ENCODE assay signal across 15 cellular contexts in genomic region chr13:24745861-24746617, GRCh38. TPM values are rescaled to one million over a fixed set of nuclear protein-coding genes. Genes with fewer than 3 reads are reported as not detected.
DNase-seq lines count a peak whose midpoint lies in the region; ATAC-seq and TF ChIP-seq lines count a peak whose summit lies in the region.
"Had no signal": no experiment of that assay in that cellular context is flagged by ENCODE, and none has a peak within 500 bp of the region (broad histone marks: within the 10 kb centered on the region; RNA-seq: fewer than 3 reads in every experiment).

No MANE protein-coding gene starts in this region.

- H3K27me3 ChIP-seq in smooth muscle cell (ENCODE audit: low read depth), result peaks cover 82% of the 10 kb centered on the region

- TF ChIP-seq CTCF in WTC11 (IDR thresholded peaks at IDR 0.05), result no peak
- no peak for TF ChIP-seq CTCF in smooth muscle cell (IDR thresholded peaks at IDR 0.05; ENCODE audit: borderline replicate concordance, insufficient read depth, poor library complexity, severe bottlenecking)

- H3K4me3 ChIP-seq in iPS-18c (ENCODE audit: insufficient read depth, low read depth, low read length) (peak overlapping the region; percentile 59; the same call in 1 of the 2 replicates), smooth muscle cell (peak overlapping the region; percentile 51)

- 7% methylated on average over 51 of the region's 70 CpGs for WGBS in smooth muscle cell (ENCODE audit: low lambda C conversion rate)

- no peaks in the 10 kb centered on the region for H3K36me3 ChIP-seq in smooth muscle cell (ENCODE audit: low read depth)

- H3K27ac ChIP-seq in smooth muscle cell (ENCODE audit: low read depth), result no peak overlapping the region

- H3F3A ChIP-seq in smooth muscle cell (ENCODE audit: low read depth), result no peaks in the 10 kb centered on the region

- no peak overlapping the region for H3K9ac ChIP-seq in smooth muscle cell (ENCODE audit: low read depth)

- peaks cover 13% of the 10 kb centered on the region for H3K4me1 ChIP-seq in smooth muscle cell (ENCODE audit: low read depth)
- H3K4me1 ChIP-seq: Caco-2 had no signal

- no peaks in the 10 kb centered on the region for H3K36me3 Mint-ChIP-seq in activated T-cell treated with anti-CD3 and anti-CD28 coated beads, Interleukin-2, amount 50 U/mL, for 72 hours (ENCODE audit: insufficient read depth in 2 of 2)
- no peaks in the 10 kb centered on the region for H3K36me3 Mint-ChIP-seq in activated T-cell treated with anti-CD3 and anti-CD28 coated beads, Interleukin-2, amount 50 U/mL, for 24 hours (ENCODE audit: low read depth)
- H3K36me3 Mint-ChIP-seq in WTC11, result no peaks in the 10 kb centered on the region
- H3K36me3 Mint-ChIP-seq: IgD-negative memory B cell had no signal

- H3K27me3 Mint-ChIP-seq in activated T-cell treated with anti-CD3 and anti-CD28 coated beads, Interleukin-2, amount 50 U/mL, for 72 hours (ENCODE audit: low read depth), result peaks cover 71% of the 10 kb centered on the region
- H3K27me3 Mint-ChIP-seq in activated T-cell treated with anti-CD3 and anti-CD28 coated beads, Interleukin-2, amount 50 U/mL, for 24 hours, result peaks cover 72% of the 10 kb centered on the region
- H3K27me3 Mint-ChIP-seq in WTC11 (ENCODE audit: low read depth), result peaks cover 85% of the 10 kb centered on the region

- peak overlapping the region; percentile 92 for H3K4me2 ChIP-seq in smooth muscle cell

- no peak for ATAC-seq in activated T-cell treated with anti-CD3 and anti-CD28 coated beads, Interleukin-2, amount 50 U/mL, for 72 hours (replicated peaks in 1 of 2)
- peak; percentile 16 for ATAC-seq in WTC11
- ATAC-seq: activated CD8-positive, alpha-beta T cell treated with anti-CD3 and anti-CD28 coated beads, Interleukin-2, amount 10 ng/mL, durations not matched to agents 7 days and 5 days had no signal

- POLR2A ChIA-PET in WTC11 (lab: Charles Lee), result no interaction called here

- H3K79me2 ChIP-seq in smooth muscle cell (ENCODE audit: low read depth), result no peaks in the 10 kb centered on the region

- H2AFZ ChIP-seq in smooth muscle cell (ENCODE audit: low read depth), result peak overlapping the region; percentile 37

- no peak for DNase-seq in activated T-cell treated with anti-CD3 and anti-CD28 coated beads, Interleukin-2, amount 50 U/mL, for 72 hours
- DNase-seq in activated T-cell treated with anti-CD3 and anti-CD28 coated beads, Interleukin-2, amount 50 U/mL, for 24 hours, result no peak
- DNase-seq in WTC11 (ENCODE audit: low spot score) (peak; percentile 32), smooth muscle cell (lab: John Stamatoyannopoulos, UW; ENCODE audit: unreplicated experiment) (no peak), DMS 273 treated with DMSO at 0.1 percent for 48 hours (lab: John Stamatoyannopoulos, UW) (no peak), SW 1271 (lab: John Stamatoyannopoulos, UW) (no peak), NCI-H510A treated with DMSO at 0.1 percent for 48 hours (lab: John Stamatoyannopoulos, UW) (no peak)
- DNase-seq: activated CD8-positive, alpha-beta T cell treated with anti-CD3 and anti-CD28 coated beads, Interleukin-2, amount 10 ng/mL, durations not matched to agents 7 days and 5 days; activated gamma-delta T cell treated with Interleukin-2 at 50 U/mL for 16 hours; Caco-2; NCI-H2227 treated with DMSO at 0.1 percent for 48 hours had no signal

- H3K4me1 Mint-ChIP-seq in activated T-cell treated with anti-CD3 and anti-CD28 coated beads, Interleukin-2, amount 50 U/mL, for 72 hours (ENCODE audit: low read depth), result peaks cover 6% of the 10 kb centered on the region
- peaks cover 18% of the 10 kb centered on the region for H3K4me1 Mint-ChIP-seq in activated T-cell treated with anti-CD3 and anti-CD28 coated beads, Interleukin-2, amount 50 U/mL, for 24 hours (ENCODE audit: low read depth)
- peaks cover 20% of the 10 kb centered on the region for H3K4me1 Mint-ChIP-seq in WTC11

- H3K9me3 Mint-ChIP-seq in activated T-cell treated with anti-CD3 and anti-CD28 coated beads, Interleukin-2, amount 50 U/mL, for 72 hours, result no peaks in the 10 kb centered on the region
- H3K9me3 Mint-ChIP-seq in activated T-cell treated with anti-CD3 and anti-CD28 coated beads, Interleukin-2, amount 50 U/mL, for 24 hours, result no peaks in the 10 kb centered on the region
- H3K9me3 Mint-ChIP-seq in WTC11, result no peaks in the 10 kb centered on the region
- H3K9me3 Mint-ChIP-seq: IgD-negative memory B cell had no signal

- H3K27ac Mint-ChIP-seq in activated T-cell treated with anti-CD3 and anti-CD28 coated beads, Interleukin-2, amount 50 U/mL, for 72 hours, result no peak overlapping the region
- no peak overlapping the region for H3K27ac Mint-ChIP-seq in activated T-cell treated with anti-CD3 and anti-CD28 coated beads, Interleukin-2, amount 50 U/mL, for 24 hours
- H3K27ac Mint-ChIP-seq in WTC11, result no peak overlapping the region
- H3K27ac Mint-ChIP-seq: activated CD8-positive, alpha-beta T cell treated with anti-CD3 and anti-CD28 coated beads, Interleukin-2, amount 10 ng/mL, durations not matched to agents 7 days and 5 days; IgD-negative memory B cell had no signal

- no peaks in the 10 kb centered on the region for H4K20me1 ChIP-seq in smooth muscle cell (ENCODE audit: low read depth)

- H3K4me3 Mint-ChIP-seq in activated T-cell treated with anti-CD3 and anti-CD28 coated beads, Interleukin-2, amount 50 U/mL, for 72 hours, result peak overlapping the region; percentile 82 to 88
- no peak overlapping the region for H3K4me3 Mint-ChIP-seq in activated T-cell treated with anti-CD3 and anti-CD28 coated beads, Interleukin-2, amount 50 U/mL, for 24 hours
- peak overlapping the region; percentile 74 for H3K4me3 Mint-ChIP-seq in WTC11

- CTCF ChIA-PET in WTC11 (lab: Charles Lee), result interaction anchor here (0.7 to 1.0 kb wide), 3 partner anchors 16 to 239 kb away, joined by 3 to 7 read pairs (median 3); no protein-coding TSS in a partner anchor

- peaks cover 2% of the 10 kb centered on the region for H3K9me3 ChIP-seq in iPS-18c (ENCODE audit: control insufficient read depth, insufficient read depth, low read length)
- no peaks in the 10 kb centered on the region for H3K9me3 ChIP-seq in smooth muscle cell (replicated peaks; ENCODE audit: low read depth)
- H3K9me3 ChIP-seq: Caco-2 had no signal

TF ChIP-seq in WTC11, 78 proteins besides CTCF, POLR2A, EP300 and RAD21 (continues in another document):
- 0 out of 2 replicates have a peak, but pooled peaks have one; percentile 34 for TF ChIP-seq ZNF317 (CRISPR knock-in tag; IDR thresholded peaks at IDR 0.05; ENCODE audit: borderline replicate concordance, low read depth)
- TF ChIP-seq ZBTB21 (CRISPR knock-in tag; IDR thresholded peaks at IDR 0.05; ENCODE audit: borderline replicate concordance), result no peak
- no peak for TF ChIP-seq JAZF1 (CRISPR knock-in tag; IDR thresholded peaks at IDR 0.05)
- no peak for TF ChIP-seq PRDM15 (CRISPR knock-in tag; IDR thresholded peaks at IDR 0.05)
- TF ChIP-seq NR1H2 (CRISPR knock-in tag; IDR thresholded peaks at IDR 0.05), result no peak
- TF ChIP-seq NFYB (CRISPR knock-in tag; conservative IDR thresholded peaks at IDR 0.05; ENCODE audit: low read depth), result 0 out of 2 replicates have a peak, but pooled peaks have one; percentile 20
- TF ChIP-seq SMAD3 (CRISPR knock-in tag; IDR thresholded peaks at IDR 0.05; ENCODE audit: borderline replicate concordance), result no peak
- TF ChIP-seq FOXP4 (CRISPR knock-in tag; IDR thresholded peaks at IDR 0.05), result no peak
- TF ChIP-seq PRRX2 (CRISPR knock-in tag; IDR thresholded peaks at IDR 0.05), result no peak

RNA-seq across cellular contexts. Expression of gene RNF17, which starts 17.9 kb away (rescaled TPM):
- under 1 TPM in 1 of 2 donors, not detected in 1; 0.65 TPM for total RNA-seq in activated T-cell treated with anti-CD3 and anti-CD28 coated beads, Interleukin-2, amount 50 U/mL, for 72 hours
- total RNA-seq in WTC11 (2021), result 0.05 TPM in 1 of 3 replicates, not detected in the others
- not detected in 2 replicates for total RNA-seq in smooth muscle cell
- polyA plus RNA-seq in smooth muscle cell, result not detected in 2 replicates
- total RNA-seq: activated CD8-positive, alpha-beta T cell treated with anti-CD3 and anti-CD28 coated beads, Interleukin-2, amount 10 ng/mL, durations not matched to agents 7 days and 5 days; temporal lobe had no signal
- polyA plus RNA-seq: IgD-negative memory B cell, liver had no signal
